8 cellular contexts compared by ENCODE assay signal in the genomic region with DNA sequence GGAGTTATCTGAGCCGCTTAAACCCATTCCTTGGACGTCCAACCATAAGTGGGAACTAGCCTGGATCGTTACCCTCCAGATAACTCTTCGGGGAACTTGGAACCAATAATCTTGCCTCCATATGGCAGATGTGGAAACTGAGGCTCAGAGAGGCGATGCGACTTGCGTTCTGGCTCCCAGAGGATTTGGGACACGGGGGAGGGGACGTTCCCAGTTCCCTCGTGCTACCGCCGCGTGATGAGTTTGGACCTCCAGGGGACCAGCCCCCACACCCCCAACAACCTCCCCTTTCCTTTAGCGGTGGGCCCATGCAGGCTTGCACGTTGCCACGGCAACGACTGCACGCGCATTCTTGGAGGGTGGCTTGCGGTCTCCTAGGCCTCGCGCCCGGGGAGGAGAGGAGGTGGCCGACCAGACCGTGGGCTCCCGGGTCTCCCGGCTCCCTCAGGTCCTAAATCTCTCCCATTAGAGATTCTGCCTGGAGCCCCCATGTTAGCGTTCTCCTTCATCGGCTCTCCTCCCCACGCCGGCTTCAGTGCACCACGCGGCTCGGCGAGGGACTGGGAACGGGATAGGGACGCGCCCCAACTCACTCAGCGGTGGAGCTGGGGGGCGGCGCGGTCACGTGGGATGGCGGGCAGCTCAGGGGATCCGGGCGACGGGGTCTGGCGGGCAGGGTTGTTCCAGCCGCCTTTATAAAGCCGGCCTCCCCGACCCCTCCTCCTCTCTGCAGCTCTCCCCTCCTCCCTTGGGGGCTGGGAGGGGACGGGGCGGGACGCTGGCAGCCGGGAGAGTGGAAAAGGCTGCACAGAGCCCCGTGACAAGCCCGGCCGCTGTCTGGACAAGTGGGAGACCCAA. TPM values are rescaled to one million over a fixed set of nuclear protein-coding genes. Genes with fewer than 3 reads are reported as not detected.
DNase-seq lines count a peak whose midpoint lies in the region; ATAC-seq and TF ChIP-seq lines count a peak whose summit lies in the region.

A gene with protein sequence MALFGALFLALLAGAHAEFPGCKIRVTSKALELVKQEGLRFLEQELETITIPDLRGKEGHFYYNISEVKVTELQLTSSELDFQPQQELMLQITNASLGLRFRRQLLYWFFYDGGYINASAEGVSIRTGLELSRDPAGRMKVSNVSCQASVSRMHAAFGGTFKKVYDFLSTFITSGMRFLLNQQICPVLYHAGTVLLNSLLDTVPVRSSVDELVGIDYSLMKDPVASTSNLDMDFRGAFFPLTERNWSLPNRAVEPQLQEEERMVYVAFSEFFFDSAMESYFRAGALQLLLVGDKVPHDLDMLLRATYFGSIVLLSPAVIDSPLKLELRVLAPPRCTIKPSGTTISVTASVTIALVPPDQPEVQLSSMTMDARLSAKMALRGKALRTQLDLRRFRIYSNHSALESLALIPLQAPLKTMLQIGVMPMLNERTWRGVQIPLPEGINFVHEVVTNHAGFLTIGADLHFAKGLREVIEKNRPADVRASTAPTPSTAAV (minus strand): TSS at position 670 of the 858 bp plus-strand sequence. CDS start 703 bp downstream, outside the sequence.

- H3K27ac Mint-ChIP-seq in activated naive CD4-positive, alpha-beta T cell treated with anti-CD3 and anti-CD28 coated beads for 36 hours = no peak within 1 kb of the TSS
- H3K27ac Mint-ChIP-seq in nephron progenitor cell = peak within 1 kb of the TSS; percentile 97

- no peaks in the 10 kb centered on the region for H3K9me3 Mint-ChIP-seq in activated naive CD4-positive, alpha-beta T cell treated with anti-CD3 and anti-CD28 coated beads for 36 hours
- H3K9me3 Mint-ChIP-seq in nephron progenitor cell = no peaks in the 10 kb centered on the region

- no peaks in the 10 kb centered on the region for H3K27me3 ChIP-seq in uterus

- TF ChIP-seq POLR2A in uterus (IDR thresholded peaks at IDR 0.05) = peak; percentile 7 to 73

- H3K36me3 Mint-ChIP-seq in activated naive CD4-positive, alpha-beta T cell treated with anti-CD3 and anti-CD28 coated beads for 36 hours (ENCODE audit: low read depth) = no peaks in the 10 kb centered on the region
- H3K36me3 Mint-ChIP-seq in nephron progenitor cell (ENCODE audit: low read depth) = peaks cover 19% of the 10 kb centered on the region

- no peak for ATAC-seq in HG02763 (IDR thresholded peaks at IDR 0.05; ENCODE audit: unreplicated experiment)

- TF ChIP-seq CTCF in nephron progenitor cell (IDR thresholded peaks at IDR 0.05) (no peak), uterus (IDR thresholded peaks at IDR 0.05) (no peak)

- H3K4me1 Mint-ChIP-seq in activated naive CD4-positive, alpha-beta T cell treated with anti-CD3 and anti-CD28 coated beads for 36 hours (ENCODE audit: low read depth) = peaks cover 20% of the 10 kb centered on the region
- peaks cover 33% of the 10 kb centered on the region for H3K4me1 Mint-ChIP-seq in nephron progenitor cell

- no peaks in the 10 kb centered on the region for H3K36me3 ChIP-seq in uterus

- peak within 1 kb of the TSS; percentile 48 to 78 for H3K4me3 ChIP-seq in uterus

- no peaks in the 10 kb centered on the region for H3K4me1 ChIP-seq in uterus

- no peaks in the 10 kb centered on the region for H3K9me3 ChIP-seq in uterus

- DNase-seq in G401 (ENCODE audit: low spot score) (peak; percentile 47), NCI-H1105 treated with DMSO at 0.1 percent for 48 hours (lab: John Stamatoyannopoulos, UW) (peak; percentile 41), globus pallidus (ENCODE audit: low spot score) (peak; percentile 62), nephron progenitor cell (peak; percentile 80), uterus (peak; percentile 77 to 83), HT-29 (ENCODE audit: low spot score) (no peak)
- DNase-seq in activated naive CD4-positive, alpha-beta T cell treated with anti-CD3 and anti-CD28 coated beads for 36 hours = peak; percentile 27

- H3K27ac ChIP-seq in uterus = peak within 1 kb of the TSS; percentile 90 to 96

- intact Hi-C loops in activated naive CD4-positive, alpha-beta T cell treated with anti-CD3 and anti-CD28 coated beads for 36 hours (cut with micrococcal nuclease) = loop anchor here (1.0 kb wide), 1 partner anchor 22 kb away; no protein-coding TSS in a partner anchor
- intact Hi-C loops in uterus (cut with DNase I; ENCODE audit: low total_unique reads) = no loop called here

- in situ Hi-C loops in G401 (cut with HindIII; ENCODE audit: low sequenced_read_pairs) = no loop called here

- CTCF ChIA-PET in activated naive CD4-positive, alpha-beta T cell treated with anti-CD3 and anti-CD28 coated beads for 36 hours (lab: Charles Lee) = no interaction called here

- peak within 1 kb of the TSS; percentile 82 for H3K4me3 Mint-ChIP-seq in activated naive CD4-positive, alpha-beta T cell treated with anti-CD3 and anti-CD28 coated beads for 36 hours
- H3K4me3 Mint-ChIP-seq in nephron progenitor cell = peak within 1 kb of the TSS; percentile 74

- peaks cover 21% of the 10 kb centered on the region for H3K27me3 Mint-ChIP-seq in activated naive CD4-positive, alpha-beta T cell treated with anti-CD3 and anti-CD28 coated beads for 36 hours (ENCODE audit: low read depth)
- peaks cover 11% of the 10 kb centered on the region for H3K27me3 Mint-ChIP-seq in nephron progenitor cell (ENCODE audit: low read depth, poor library complexity)

RNA-seq across cellular contexts. Expression of the gene that starts here (rescaled TPM):
- 129 and 156 TPM in 2 replicates for total RNA-seq in G401 (2014; rRNA removed; shearing (Covaris generic))
- total RNA-seq in activated naive CD4-positive, alpha-beta T cell treated with anti-CD3 and anti-CD28 coated beads for 36 hours = 1 to 10 TPM; 4.3 to 4.8 TPM
- 100 to 1,000 TPM in 2 of 4 donors, 10 to 100 TPM in 2; 31.2 to 221 (median 113) TPM for total RNA-seq in uterus
- total RNA-seq in HT-29 (2014; rRNA removed; shearing (Covaris generic)) = 1.0 and 2.1 TPM in 2 replicates

Comparison
In these comparisons a context has a peak if more than half of its experiments do, and no peak if none do; other contexts are left out.
1. RNA of the gene that starts here (total RNA-seq): 31.2 to 221 TPM in uterus and 129 to 156 TPM in G401; 4.3 to 4.8 TPM in activated naive CD4-positive, alpha-beta T cell treated with anti-CD3 and anti-CD28 coated beads for 36 hours and 1.0 to 2.1 TPM in HT-29; every median in the first group is over 4 times any median in the second.